35 cellular contexts compared by ENCODE assay signal in the genomic region with DNA sequence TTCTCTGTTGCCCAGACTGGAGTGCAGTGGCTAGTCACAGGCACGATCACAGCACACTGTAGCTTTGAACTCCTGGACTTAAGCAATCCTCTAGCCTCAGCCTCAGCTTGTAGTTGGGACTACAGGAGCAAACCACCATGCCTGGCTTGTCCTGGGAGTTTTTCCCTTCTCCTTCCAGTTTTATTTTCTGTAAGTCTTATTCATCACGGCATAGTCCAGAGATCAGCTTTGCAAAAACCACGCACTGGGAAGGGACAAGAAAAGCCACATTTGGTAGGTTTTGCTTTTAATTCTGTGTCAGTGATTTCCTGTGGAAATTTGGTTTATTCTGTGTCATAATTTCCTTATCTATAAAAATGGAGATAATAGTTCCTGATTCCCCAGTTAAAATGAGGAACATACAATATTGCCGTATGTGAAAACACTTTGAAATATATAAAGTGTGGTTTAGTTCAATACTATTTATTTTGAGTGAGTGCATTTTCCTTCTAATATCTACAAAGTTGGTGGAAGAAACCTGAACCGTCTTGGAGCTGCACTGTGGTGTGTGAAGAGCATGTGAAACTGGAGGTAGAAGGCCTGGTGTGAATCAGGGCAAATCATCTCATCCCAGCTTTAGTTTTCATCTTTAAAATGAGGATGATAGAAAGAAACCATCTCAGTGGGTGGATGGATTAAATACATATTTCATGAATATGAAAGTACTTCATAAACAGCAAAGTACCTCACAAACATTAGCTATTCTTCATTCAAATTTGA.
A peak's percentile ranks its signal among the peaks of the same experiment; 100 is the strongest.
DNase-seq lines count a peak whose midpoint lies in the region; ATAC-seq, FAIRE-seq and TF ChIP-seq lines count a peak whose summit lies in the region.
"Had no signal": no experiment of that assay in that cellular context is flagged by ENCODE, and none has a peak within 500 bp of the region (broad histone marks: within the 10 kb centered on the region; RNA-seq: fewer than 3 reads in every experiment).

No MANE protein-coding gene starts in this region.

- no peaks in the 10 kb centered on the region for H3K36me3 Mint-ChIP-seq in activated T-cell treated with anti-CD3 and anti-CD28 coated beads, Interleukin-2, amount 50 U/mL, for 24 hours (ENCODE audit: low read depth)
- peaks cover 3% of the 10 kb centered on the region for H3K36me3 Mint-ChIP-seq in activated naive CD8-positive, alpha-beta T cell treated with anti-CD3 and anti-CD28 coated beads for 36 hours
- H3K36me3 Mint-ChIP-seq: CD8-positive, alpha-beta memory T cell had no signal

- H3K4me1 ChIP-seq in thoracic aorta (ENCODE audit: control insufficient read depth in 1 of 2, low read depth in 2 of 2) (peaks cover 22 to 52% of the 10 kb centered on the region in 2 donors), pancreas (peaks cover 0 to 15% (median 14%) of the 10 kb centered on the region in 3 donors)
- H3K4me1 ChIP-seq: uterus had no signal

- H3K9me3 Mint-ChIP-seq in activated T-cell treated with anti-CD3 and anti-CD28 coated beads, Interleukin-2, amount 50 U/mL, for 24 hours: no peaks in the 10 kb centered on the region
- no peaks in the 10 kb centered on the region for H3K9me3 Mint-ChIP-seq in activated naive CD8-positive, alpha-beta T cell treated with anti-CD3 and anti-CD28 coated beads for 36 hours
- H3K9me3 Mint-ChIP-seq: activated CD4-positive, alpha-beta T cell treated with anti-CD3 and anti-CD28 coated beads, Interleukin-2, amount 10 ng/mL, durations not matched to agents 7 days and 5 days; CD8-positive, alpha-beta memory T cell; central memory CD8-positive, alpha-beta T cell had no signal

- peaks cover 19% of the 10 kb centered on the region for H3K27me3 Mint-ChIP-seq in activated T-cell treated with anti-CD3 and anti-CD28 coated beads, Interleukin-2, amount 50 U/mL, for 24 hours
- peaks cover 10% of the 10 kb centered on the region for H3K27me3 Mint-ChIP-seq in activated naive CD8-positive, alpha-beta T cell treated with anti-CD3 and anti-CD28 coated beads for 36 hours
- H3K27me3 Mint-ChIP-seq: central memory CD8-positive, alpha-beta T cell had no signal

- intact Hi-C loops in pancreas (cut with DNase I): no loop called here

- WGBS in pancreas, 2 donors: 84 to 89% methylated on average over 5 of the region's 5 CpGs

- no peaks in the 10 kb centered on the region for H3K36me3 ChIP-seq in thoracic aorta
- no peaks in the 10 kb centered on the region for H3K36me3 ChIP-seq in pancreas
- H3K36me3 ChIP-seq: esophagus muscularis mucosa, right atrium auricular region, uterus, WERI-Rb-1 had no signal

- FAIRE-seq in pancreas (lab: Jason Lieb, UNC): no peak
- FAIRE-seq: GM18507, GM19239, H1, islet of Langerhans, K562 had no signal

- H3K27ac ChIP-seq in thoracic aorta (peak overlapping the region; percentile 58 to 74), pancreas (no peak overlapping the region)
- H3K27ac ChIP-seq: esophagus muscularis mucosa, PC-9, right atrium auricular region, uterus, WERI-Rb-1 had no signal

- H3K4me1 Mint-ChIP-seq in activated T-cell treated with anti-CD3 and anti-CD28 coated beads, Interleukin-2, amount 50 U/mL, for 24 hours (ENCODE audit: low read depth): peaks cover 19% of the 10 kb centered on the region
- peaks cover 12% of the 10 kb centered on the region for H3K4me1 Mint-ChIP-seq in activated naive CD8-positive, alpha-beta T cell treated with anti-CD3 and anti-CD28 coated beads for 36 hours
- H3K4me1 Mint-ChIP-seq: activated CD4-positive, alpha-beta T cell treated with anti-CD3 and anti-CD28 coated beads, Interleukin-2, amount 10 ng/mL, durations not matched to agents 7 days and 5 days; B cell; CD8-positive, alpha-beta memory T cell; central memory CD8-positive, alpha-beta T cell had no signal

- H3K9me3 ChIP-seq in thoracic aorta (no peaks in the 10 kb centered on the region), pancreas (no peaks in the 10 kb centered on the region)
- H3K9me3 ChIP-seq: esophagus muscularis mucosa, right atrium auricular region, uterus had no signal

- H3K4me3 ChIP-seq in thoracic aorta (peak overlapping the region; percentile 37), pancreas (no peak overlapping the region)
- H3K4me3 ChIP-seq: esophagus muscularis mucosa, K562, PC-9, right atrium auricular region, smooth muscle cell, uterus had no signal

- H3K4me3 Mint-ChIP-seq in activated T-cell treated with anti-CD3 and anti-CD28 coated beads, Interleukin-2, amount 50 U/mL, for 24 hours: no peak overlapping the region
- peak overlapping the region; percentile 4 for H3K4me3 Mint-ChIP-seq in activated naive CD8-positive, alpha-beta T cell treated with anti-CD3 and anti-CD28 coated beads for 36 hours
- H3K4me3 Mint-ChIP-seq: activated CD4-positive, alpha-beta T cell treated with anti-CD3 and anti-CD28 coated beads, Interleukin-2, amount 10 ng/mL, durations not matched to agents 7 days and 5 days; activated T-helper 1 cell treated with anti-CD3 and anti-CD28 coated beads, Interleukin-12 subunit alpha, Interleukin-12 subunit beta, Interleukin-2, Interleukin-4 antibody, amounts not matched to agents 30 ng/mL and 10 ng/mL and 1 ng/mL, durations not matched to agents 14 hours and 24 hours and 36 hours; B cell; CD8-positive, alpha-beta memory T cell; central memory CD8-positive, alpha-beta T cell had no signal

- TF ChIP-seq CTCF in thoracic aorta (IDR thresholded peaks at IDR 0.05) (no peak), pancreas (IDR thresholded peaks at IDR 0.05) (no peak)

- H3K27ac Mint-ChIP-seq in activated T-cell treated with anti-CD3 and anti-CD28 coated beads, Interleukin-2, amount 50 U/mL, for 24 hours: peak overlapping the region; percentile 56
- peak overlapping the region; percentile 74 for H3K27ac Mint-ChIP-seq in activated naive CD8-positive, alpha-beta T cell treated with anti-CD3 and anti-CD28 coated beads for 36 hours
- H3K27ac Mint-ChIP-seq: activated CD4-positive, alpha-beta T cell treated with anti-CD3 and anti-CD28 coated beads, Interleukin-2, amount 10 ng/mL, durations not matched to agents 7 days and 5 days; activated T-helper 1 cell treated with anti-CD3 and anti-CD28 coated beads, Interleukin-12 subunit alpha, Interleukin-12 subunit beta, Interleukin-2, Interleukin-4 antibody, amounts not matched to agents 30 ng/mL and 10 ng/mL and 1 ng/mL, durations not matched to agents 14 hours and 24 hours and 36 hours; B cell; CD8-positive, alpha-beta memory T cell had no signal

- H3K27me3 ChIP-seq in thoracic aorta (replicated peaks; ENCODE audit: insufficient read depth) (no peaks in the 10 kb centered on the region), pancreas (no peaks in the 10 kb centered on the region)
- H3K27me3 ChIP-seq: esophagus muscularis mucosa, right atrium auricular region, uterus had no signal

- no peak for ATAC-seq in thoracic aorta (ENCODE audit: insufficient number of reproducible peaks, low FRiP score, low read depth)
- no peak for ATAC-seq in pancreas
- ATAC-seq: K562, left ventricle myocardium superior had no signal

- no peak for DNase-seq in activated T-cell treated with anti-CD3 and anti-CD28 coated beads, Interleukin-2, amount 50 U/mL, for 24 hours
- no peak for DNase-seq in activated T-cell treated with anti-CD3 and anti-CD28 coated beads, Interleukin-2, amount 50 U/mL, for 48 hours
- peak; percentile 55 for DNase-seq in M059J (ENCODE audit: low read depth)
- no peak for DNase-seq in activated naive CD8-positive, alpha-beta T cell treated with anti-CD3 and anti-CD28 coated beads for 36 hours
- DNase-seq in thoracic aorta (ENCODE audit: low spot score): no peak
- DNase-seq in NCI-H82 (lab: John Stamatoyannopoulos, UW): no peak
- DNase-seq in stimulated activated naive CD4-positive, alpha-beta T cell (lab: John Stamatoyannopoulos, UW): no peak
- no peak for DNase-seq in pancreas
- DNase-seq: activated CD4-positive, alpha-beta T cell treated with anti-CD3 and anti-CD28 coated beads, Interleukin-2, amount 10 ng/mL, durations not matched to agents 7 days and 5 days; CD8-positive, alpha-beta memory T cell; dermis blood vessel endothelial cell; foreskin fibroblast; head of caudate nucleus; left ventricle myocardium superior; NCI-H1417; NCI-H2029 treated with DMSO at 0.1 percent for 48 hours; NCI-H2227 treated with DMSO at 0.1 percent for 48 hours; NCI-H526; PC-9; posterior cingulate gyrus; SHP77; stimulated activated naive CD4-positive, alpha-beta T cell treated with Interleukin-2 at 50 U/mL for 16 hours; uterus; WERI-Rb-1 had no signal

Comparison
In these comparisons a context has a peak if more than half of its experiments do, and no peak if none do; other contexts are left out.
1. H3K27ac ChIP-seq: peak in thoracic aorta (2 of 2); none in pancreas (0 of 4).